In genomic region chr13:100735494-100735893, GRCh38 we compare ENCODE assay signal across 40 cellular contexts.
"Had no signal": no experiment of that assay in that cellular context is flagged by ENCODE, and none has a peak within 500 bp of the region (broad histone marks: within the 10 kb centered on the region; RNA-seq: fewer than 3 reads in every experiment).

No MANE protein-coding gene starts in this region.

- H3K36me3 ChIP-seq: ascending aorta, cardiac muscle cell, WERI-Rb-1 had no signal

- H3K9me3 Mint-ChIP-seq: activated CD4-positive, alpha-beta memory T cell treated with anti-CD3 and anti-CD28 coated beads, Interleukin-2, amount 10 ng/mL, durations not matched to agents 7 days and 5 days; activated T-cell treated with anti-CD3 and anti-CD28 coated beads, Interleukin-2, amount 50 U/mL, for 24 hours; activated T-helper 2 cell treated with anti-CD3 and anti-CD28 coated beads, Interferon-gamma antibody, Interleukin-2, Interleukin-4, amounts not matched to agents 10 μg/mL and 5 μg/mL and 100 μg/mL, durations not matched to agents 14 hours and 24 hours and 36 hours; central memory CD8-positive, alpha-beta T cell; T-helper 1 cell treated with Interleukin-12 subunit alpha and Interleukin-12 subunit beta and Interleukin-4 antibody, amounts not matched to agents 30 μg/mL and 1 μg/mL, for 36 hours had no signal

- H3K4me3 ChIP-seq: ascending aorta, cardiac muscle cell had no signal

- H3K27ac ChIP-seq: ascending aorta, cardiac muscle cell, WERI-Rb-1 had no signal

- H3K27me3 ChIP-seq: ascending aorta, cardiac muscle cell had no signal

- H3K27me3 Mint-ChIP-seq: activated naive CD4-positive, alpha-beta T cell treated with anti-CD3 and anti-CD28 coated beads, Interleukin-2, amount 10 ng/mL, durations not matched to agents 7 days and 5 days had no signal

- FAIRE-seq: bronchial epithelial cell, TTC549 had no signal

- H3K36me3 Mint-ChIP-seq: activated CD8-positive, alpha-beta memory T cell treated with anti-CD3 and anti-CD28 coated beads, Interleukin-2, amount 10 ng/mL, durations not matched to agents 7 days and 5 days; activated naive CD4-positive, alpha-beta T cell treated with anti-CD3 and anti-CD28 coated beads, Interleukin-2, amount 10 ng/mL, durations not matched to agents 7 days and 5 days; activated naive CD4-positive, alpha-beta T cell treated with anti-CD3 and anti-CD28 coated beads, Interleukin-2, amount 50 U/mL, for 24 hours; activated naive CD8-positive, alpha-beta T cell; activated naive CD8-positive, alpha-beta T cell treated with anti-CD3 and anti-CD28 coated beads, Interleukin-2, amount 10 ng/mL, durations not matched to agents 7 days and 5 days; brain had no signal

- H3K4me1 Mint-ChIP-seq: activated CD4-positive, alpha-beta memory T cell treated with anti-CD3 and anti-CD28 coated beads, Interleukin-2, amount 10 ng/mL, durations not matched to agents 7 days and 5 days; activated CD4-positive, alpha-beta T cell treated with anti-CD3 and anti-CD28 coated beads for 36 hours; activated CD4-positive, alpha-beta T cell treated with anti-CD3 and anti-CD28 coated beads, Interleukin-2, amount 10 ng/mL, durations not matched to agents 7 days and 5 days; activated CD8-positive, alpha-beta memory T cell treated with anti-CD3 and anti-CD28 coated beads, Interleukin-2, amount 10 ng/mL, durations not matched to agents 7 days and 5 days; activated naive CD4-positive, alpha-beta T cell treated with anti-CD3 and anti-CD28 coated beads, Interleukin-2, amount 10 ng/mL, durations not matched to agents 7 days and 5 days; activated naive CD4-positive, alpha-beta T cell treated with anti-CD3 and anti-CD28 coated beads, Interleukin-2, amount 50 U/mL, for 24 hours; activated naive CD8-positive, alpha-beta T cell treated with anti-CD3 and anti-CD28 coated beads, Interleukin-2, amount 10 ng/mL, durations not matched to agents 7 days and 5 days; activated naive CD8-positive, alpha-beta T cell treated with anti-CD3 and anti-CD28 coated beads, Interleukin-2, amount 50 U/mL, for 24 hours; brain; central memory CD8-positive, alpha-beta T cell had no signal

- ATAC-seq: activated CD4-positive, alpha-beta T cell treated with anti-CD3 and anti-CD28 coated beads for 36 hours; activated CD4-positive, CD25-positive, alpha-beta regulatory T cell treated with anti-CD3 and anti-CD28 coated beads, Interleukin-2, amount 50 U/mL, for 24 hours; activated CD8-positive, alpha-beta memory T cell treated with anti-CD3 and anti-CD28 coated beads, Interleukin-2, amount 10 ng/mL, durations not matched to agents 7 days and 5 days; activated CD8-positive, alpha-beta T cell treated with anti-CD3 and anti-CD28 coated beads, Interleukin-2, amount 10 ng/mL, durations not matched to agents 7 days and 5 days; activated naive CD8-positive, alpha-beta T cell treated with anti-CD3 and anti-CD28 coated beads, Interleukin-2, amount 50 U/mL, for 24 hours; WTC11 had no signal

- H3K27ac Mint-ChIP-seq: activated CD4-positive, alpha-beta memory T cell treated with anti-CD3 and anti-CD28 coated beads, Interleukin-2, amount 10 ng/mL, durations not matched to agents 7 days and 5 days; activated CD4-positive, alpha-beta T cell treated with anti-CD3 and anti-CD28 coated beads for 36 hours; activated CD4-positive, alpha-beta T cell treated with anti-CD3 and anti-CD28 coated beads, Interleukin-2, amount 10 ng/mL, durations not matched to agents 7 days and 5 days; activated CD8-positive, alpha-beta memory T cell treated with anti-CD3 and anti-CD28 coated beads, Interleukin-2, amount 10 ng/mL, durations not matched to agents 7 days and 5 days; activated CD8-positive, alpha-beta T cell treated with anti-CD3 and anti-CD28 coated beads, Interleukin-2, amount 10 ng/mL, durations not matched to agents 7 days and 5 days; activated naive CD4-positive, alpha-beta T cell treated with anti-CD3 and anti-CD28 coated beads, Interleukin-2, amount 10 ng/mL, durations not matched to agents 7 days and 5 days; activated naive CD4-positive, alpha-beta T cell treated with anti-CD3 and anti-CD28 coated beads, Interleukin-2, amount 50 U/mL, for 24 hours; activated naive CD8-positive, alpha-beta T cell; activated naive CD8-positive, alpha-beta T cell treated with anti-CD3 and anti-CD28 coated beads, Interleukin-2, amount 10 ng/mL, durations not matched to agents 7 days and 5 days; activated naive CD8-positive, alpha-beta T cell treated with anti-CD3 and anti-CD28 coated beads, Interleukin-2, amount 50 U/mL, for 24 hours; activated T-cell treated with anti-CD3 and anti-CD28 coated beads, Interleukin-2, amount 50 U/mL, for 24 hours; activated T-helper 2 cell treated with anti-CD3 and anti-CD28 coated beads, Interferon-gamma antibody, Interleukin-2, Interleukin-4, amounts not matched to agents 10 μg/mL and 5 μg/mL and 100 μg/mL, durations not matched to agents 14 hours and 24 hours and 36 hours; brain; T-helper 1 cell treated with Interleukin-12 subunit alpha and Interleukin-12 subunit beta and Interleukin-4 antibody, amounts not matched to agents 30 μg/mL and 1 μg/mL, for 36 hours; T-helper 2 cell treated with Interferon-gamma antibody and Interleukin-4, amounts not matched to agents 5 μg/mL and 100 μg/mL, for 36 hours; WTC11 had no signal

- H3K4me1 ChIP-seq: ascending aorta had no signal

- H3K4me3 Mint-ChIP-seq: activated CD4-positive, alpha-beta memory T cell treated with anti-CD3 and anti-CD28 coated beads, Interleukin-2, amount 10 ng/mL, durations not matched to agents 7 days and 5 days; activated CD4-positive, alpha-beta T cell treated with anti-CD3 and anti-CD28 coated beads for 36 hours; activated CD4-positive, alpha-beta T cell treated with anti-CD3 and anti-CD28 coated beads, Interleukin-2, amount 10 ng/mL, durations not matched to agents 7 days and 5 days; activated CD8-positive, alpha-beta memory T cell treated with anti-CD3 and anti-CD28 coated beads, Interleukin-2, amount 10 ng/mL, durations not matched to agents 7 days and 5 days; activated CD8-positive, alpha-beta T cell treated with anti-CD3 and anti-CD28 coated beads, Interleukin-2, amount 10 ng/mL, durations not matched to agents 7 days and 5 days; activated naive CD4-positive, alpha-beta T cell treated with anti-CD3 and anti-CD28 coated beads, Interleukin-2, amount 10 ng/mL, durations not matched to agents 7 days and 5 days; activated naive CD4-positive, alpha-beta T cell treated with anti-CD3 and anti-CD28 coated beads, Interleukin-2, amount 50 U/mL, for 24 hours; activated naive CD8-positive, alpha-beta T cell; activated naive CD8-positive, alpha-beta T cell treated with anti-CD3 and anti-CD28 coated beads, Interleukin-2, amount 10 ng/mL, durations not matched to agents 7 days and 5 days; activated naive CD8-positive, alpha-beta T cell treated with anti-CD3 and anti-CD28 coated beads, Interleukin-2, amount 50 U/mL, for 24 hours; activated T-cell treated with anti-CD3 and anti-CD28 coated beads, Interleukin-2, amount 50 U/mL, for 24 hours; brain; central memory CD8-positive, alpha-beta T cell; T-helper 1 cell treated with Interleukin-12 subunit alpha and Interleukin-12 subunit beta and Interleukin-4 antibody, amounts not matched to agents 30 μg/mL and 1 μg/mL, for 36 hours; T-helper 2 cell treated with Interferon-gamma antibody and Interleukin-4, amounts not matched to agents 5 μg/mL and 100 μg/mL, for 36 hours; WTC11 had no signal

- DNase-seq: activated CD4-positive, alpha-beta memory T cell treated with anti-CD3 and anti-CD28 coated beads, Interleukin-2, amount 10 ng/mL, durations not matched to agents 7 days and 5 days; activated CD4-positive, alpha-beta T cell treated with anti-CD3 and anti-CD28 coated beads for 1 hour; activated CD4-positive, alpha-beta T cell treated with anti-CD3 and anti-CD28 coated beads for 36 hours; activated CD4-positive, alpha-beta T cell treated with anti-CD3 and anti-CD28 coated beads for 48 hours; activated CD4-positive, alpha-beta T cell treated with anti-CD3 and anti-CD28 coated beads, Interleukin-2, amount 10 ng/mL, durations not matched to agents 7 days and 5 days; activated CD4-positive, alpha-beta T cell treated with anti-CD3 and anti-CD28 coated beads, Interleukin-2, amount 50 U/mL, for 48 hours; activated CD4-positive, CD25-positive, alpha-beta regulatory T cell; activated CD8-positive, alpha-beta memory T cell treated with anti-CD3 and anti-CD28 coated beads for 24 hours; activated CD8-positive, alpha-beta memory T cell treated with anti-CD3 and anti-CD28 coated beads, Interleukin-2, amount 10 ng/mL, durations not matched to agents 7 days and 5 days; activated CD8-positive, alpha-beta memory T cell treated with anti-CD3 and anti-CD28 coated beads, Interleukin-2, amount 50 U/mL, for 48 hours; activated CD8-positive, alpha-beta T cell treated with anti-CD3 and anti-CD28 coated beads, Interleukin-2, amount 10 ng/mL, durations not matched to agents 7 days and 5 days; activated effector memory CD4-positive, alpha-beta T cell treated with Interleukin-2 at 50 U/mL for 16 hours; activated gamma-delta T cell; activated naive CD4-positive, alpha-beta T cell treated with anti-CD3 and anti-CD28 coated beads, Interleukin-2, amount 10 ng/mL, durations not matched to agents 7 days and 5 days; activated naive CD4-positive, alpha-beta T cell treated with Interleukin-2 at 50 U/mL for 16 hours; activated naive CD8-positive, alpha-beta T cell treated with anti-CD3 and anti-CD28 coated beads, Interleukin-2, amount 10 ng/mL, durations not matched to agents 7 days and 5 days; activated naive CD8-positive, alpha-beta T cell treated with anti-CD3 and anti-CD28 coated beads, Interleukin-2, amount 50 U/mL, for 24 hours; activated T-cell treated with anti-CD3 and anti-CD28 coated beads, Interleukin-2, amount 50 U/mL, for 24 hours; activated T-cell treated with anti-CD3 and anti-CD28 coated beads, Interleukin-2, amount 50 U/mL, for 48 hours; amygdala; anterior cingulate cortex; caudate nucleus; cerebellar nuclear complex; T-helper 1 cell; T-helper 2 cell; T-helper 9 cell; WERI-Rb-1 had no signal

- H3K9me3 ChIP-seq: ascending aorta had no signal
